1 cellular context compared by ENCODE assay signal in genomic region chr15:56245871-56246814, GRCh38.
TF ChIP-seq lines count a peak whose summit lies in the region.

No MANE protein-coding gene starts in this region.

TF ChIP-seq in HEK293, 187 proteins besides CTCF, POLR2A, EP300 and RAD21 (continued from another document and continues in another):
- peak; percentile 50; the same call in 1 of the 2 replicates for TF ChIP-seq ZNF692 (tag by site-specific recombination; IDR thresholded peaks at IDR 0.05)
- peak; percentile 32; the same call in 1 of the 2 replicates for TF ChIP-seq ZNF639 (tag by site-specific recombination; IDR thresholded peaks at IDR 0.05)
- no peak for TF ChIP-seq SP2 (tag by site-specific recombination; IDR thresholded peaks at IDR 0.05)
- no peak for TF ChIP-seq ZBTB21 (tag by site-specific recombination; IDR thresholded peaks at IDR 0.05)
- TF ChIP-seq ZNF561 (tag by site-specific recombination; IDR thresholded peaks at IDR 0.05; ENCODE audit: borderline replicate concordance), result peak; percentile 80
- TF ChIP-seq OSR2 (tag by site-specific recombination; IDR thresholded peaks at IDR 0.05), result 0 out of 2 replicates have a peak, but pooled peaks have one; percentile 41
- TF ChIP-seq AEBP2 (tag by site-specific recombination; IDR thresholded peaks at IDR 0.05; ENCODE audit: borderline replicate concordance), result no peak
- peak; percentile 41; the same call in 1 of the 2 replicates for TF ChIP-seq ZNF394 (tag by site-specific recombination; IDR thresholded peaks at IDR 0.05; ENCODE audit: borderline replicate concordance)
- TF ChIP-seq PRDM10 (tag by site-specific recombination; IDR thresholded peaks at IDR 0.05), result peak; percentile 61
- TF ChIP-seq ZBTB8A (tag by site-specific recombination; IDR thresholded peaks at IDR 0.05), result peak; percentile 39
- peak; percentile 53; the same call in 1 of the 2 replicates for TF ChIP-seq ZNF580 (tag by site-specific recombination; IDR thresholded peaks at IDR 0.05)
- peak; percentile 49 for TF ChIP-seq GLIS1 (tag by site-specific recombination; IDR thresholded peaks at IDR 0.05)
- no peak for TF ChIP-seq ZNF280D (tag by site-specific recombination; IDR thresholded peaks at IDR 0.05)
- TF ChIP-seq ZBTB26 (tag by site-specific recombination; optimal IDR thresholded peaks at IDR 0.05), result peak; percentile 15
- TF ChIP-seq ZNF654 (tag by site-specific recombination; IDR thresholded peaks at IDR 0.05; ENCODE audit: low read depth), result peak; percentile 83
- TF ChIP-seq ZNF335 (tag by site-specific recombination; conservative IDR thresholded peaks at IDR 0.05), result peak; percentile 79
- TF ChIP-seq ZXDB (tag by site-specific recombination; IDR thresholded peaks at IDR 0.05), result peak; percentile 43; the same call in 1 of the 2 replicates
- TF ChIP-seq BCL11B (tag by site-specific recombination; IDR thresholded peaks at IDR 0.05; ENCODE audit: low read depth), result 0 out of 2 replicates have a peak, but pooled peaks have one; percentile 38
- TF ChIP-seq ELK4 (IDR thresholded peaks at IDR 0.05; ENCODE audit: borderline replicate concordance, low read depth, low read length), result no peak
- TF ChIP-seq ZNF660 (tag by site-specific recombination; IDR thresholded peaks at IDR 0.05), result peak; percentile 92
- no peak for TF ChIP-seq EGR2 (tag by site-specific recombination; IDR thresholded peaks at IDR 0.05; ENCODE audit: low read depth)
- TF ChIP-seq SP7 (tag by site-specific recombination; IDR thresholded peaks at IDR 0.05), result peak; percentile 58
- TF ChIP-seq ZBTB17 (tag by site-specific recombination; IDR thresholded peaks at IDR 0.05), result peak; percentile 24; the same call in 1 of the 2 replicates
- TF ChIP-seq GLI2 (tag by site-specific recombination; IDR thresholded peaks at IDR 0.05; ENCODE audit: borderline replicate concordance, low read depth), result no peak
- 0 out of 2 replicates have a peak, but pooled peaks have one; percentile 27 for TF ChIP-seq ZNF600 (tag by site-specific recombination; IDR thresholded peaks at IDR 0.05)
- TF ChIP-seq ZNF266 (tag by site-specific recombination; IDR thresholded peaks at IDR 0.05; ENCODE audit: low read depth), result no peak
- TF ChIP-seq ZNF398 (tag by site-specific recombination; IDR thresholded peaks at IDR 0.05), result peak; percentile 28; the same call in 1 of the 2 replicates
- TF ChIP-seq ZNF223 (tag by site-specific recombination; IDR thresholded peaks at IDR 0.05), result no peak
- TF ChIP-seq ZBTB11 (tag by site-specific recombination; conservative IDR thresholded peaks at IDR 0.05; ENCODE audit: low read depth), result peak; percentile 96
- peak; percentile 51; the same call in 1 of the 2 replicates for TF ChIP-seq KLF17 (tag by site-specific recombination; IDR thresholded peaks at IDR 0.05)
- peak; percentile 45; the same call in 1 of the 2 replicates for TF ChIP-seq ZEB2 (tag by site-specific recombination; IDR thresholded peaks at IDR 0.05)
